Comparison of ENCODE assay signal across 8 cellular contexts in genomic region chr5:141849371-141850182, GRCh38. TPM values are rescaled to one million over a fixed set of nuclear protein-coding genes. Genes with fewer than 3 reads are reported as not detected.
DNase-seq lines count a peak whose midpoint lies in the region; ATAC-seq and TF ChIP-seq lines count a peak whose summit lies in the region.

No MANE protein-coding gene starts in this region.

- 0 to 1% methylated on average over 55 to 63 of the region's 76 CpGs for WGBS in mesodermal cell (ENCODE audit: insufficient coverage in 2 of 2), 2 experiments

- H3K4me1 ChIP-seq in endocrine pancreas (ENCODE audit: control insufficient read depth, insufficient read depth, low read length) (no peaks in the 10 kb centered on the region), mesodermal cell (ENCODE audit: control insufficient read depth, insufficient read depth, low read length, poor library complexity, severe bottlenecking) (peaks cover 19% of the 10 kb centered on the region)

- DNase-seq in AML-193 (lab: John Stamatoyannopoulos, UW) (peak; percentile 65 to 66), NCI-H82 (lab: John Stamatoyannopoulos, UW) (peak; percentile 91)
- DNase-seq in activated CD8-positive, alpha-beta memory T cell treated with anti-CD3 and anti-CD28 coated beads, Interleukin-2, amount 10 ng/mL, durations not matched to agents 7 days and 5 days, result peak; percentile 84
- peak; percentile 40 for DNase-seq in stimulated activated CD8-positive, alpha-beta memory T cell treated with anti-CD3 and anti-CD28 coated beads, Interleukin-15, amount 100 ng/mL, for 24 hours (ENCODE audit: low read depth)

- CTCF ChIA-PET in activated CD8-positive, alpha-beta memory T cell treated with anti-CD3 and anti-CD28 coated beads, Interleukin-2, amount 10 ng/mL, durations not matched to agents 7 days and 5 days (lab: Charles Lee), result interaction anchor here (0.8 to 2.3 kb wide), 11 partner anchors 11 to 167 kb away, joined by 3 to 9 read pairs (median 4); partner anchors contain the start of gene PCDH1

- peaks cover 2% of the 10 kb centered on the region for H3K27me3 Mint-ChIP-seq in activated CD8-positive, alpha-beta memory T cell treated with anti-CD3 and anti-CD28 coated beads, Interleukin-2, amount 10 ng/mL, durations not matched to agents 7 days and 5 days

- peak overlapping the region; percentile 48 for H3K4me3 ChIP-seq in endocrine pancreas (ENCODE audit: control insufficient read depth, insufficient read depth, low read length)
- peak overlapping the region; percentile 57 for H3K4me3 ChIP-seq in mesodermal cell (ENCODE audit: extremely low read depth, insufficient read depth, low read length, poor library complexity, severe bottlenecking)

- H3K36me3 ChIP-seq in endocrine pancreas (ENCODE audit: control insufficient read depth, insufficient read depth, low read length) (no peaks in the 10 kb centered on the region), mesodermal cell (ENCODE audit: control insufficient read depth, insufficient read depth, low read length) (no peaks in the 10 kb centered on the region)

- no peaks in the 10 kb centered on the region for H3K27me3 ChIP-seq in endocrine pancreas (ENCODE audit: control insufficient read depth, insufficient read depth, low read length)

- peak; percentile 79 for ATAC-seq in HG03439 (IDR thresholded peaks at IDR 0.05; ENCODE audit: unreplicated experiment)
- peak; percentile 89 for ATAC-seq in activated CD8-positive, alpha-beta memory T cell treated with anti-CD3 and anti-CD28 coated beads, Interleukin-2, amount 10 ng/mL, durations not matched to agents 7 days and 5 days

- H3K36me3 Mint-ChIP-seq in activated CD8-positive, alpha-beta memory T cell treated with anti-CD3 and anti-CD28 coated beads, Interleukin-2, amount 10 ng/mL, durations not matched to agents 7 days and 5 days, result no peaks in the 10 kb centered on the region

- peak; percentile 43 for TF ChIP-seq POLR2A in GM19099 (IDR thresholded peaks at IDR 0.05; ENCODE audit: extremely low read depth, insufficient read length, low read depth)

- peak overlapping the region; percentile 90 for H3K27ac ChIP-seq in mesodermal cell (ENCODE audit: low read depth, low read length, severe bottlenecking)

- no peaks in the 10 kb centered on the region for H3K9me3 Mint-ChIP-seq in activated CD8-positive, alpha-beta memory T cell treated with anti-CD3 and anti-CD28 coated beads, Interleukin-2, amount 10 ng/mL, durations not matched to agents 7 days and 5 days (ENCODE audit: low read depth)

- H3K9me3 ChIP-seq in endocrine pancreas (ENCODE audit: control insufficient read depth, low read length) (no peaks in the 10 kb centered on the region), mesodermal cell (ENCODE audit: control insufficient read depth, low read length) (no peaks in the 10 kb centered on the region)

- peak overlapping the region; percentile 68 for H3K9ac ChIP-seq in endocrine pancreas (ENCODE audit: control insufficient read depth, insufficient read depth, low read length)

- H3K4me1 Mint-ChIP-seq in activated CD8-positive, alpha-beta memory T cell treated with anti-CD3 and anti-CD28 coated beads, Interleukin-2, amount 10 ng/mL, durations not matched to agents 7 days and 5 days, result peaks cover 14% of the 10 kb centered on the region

- H3K4me3 Mint-ChIP-seq in activated CD8-positive, alpha-beta memory T cell treated with anti-CD3 and anti-CD28 coated beads, Interleukin-2, amount 10 ng/mL, durations not matched to agents 7 days and 5 days, result peak overlapping the region; percentile 78

- peak overlapping the region; percentile 86 for H3K27ac Mint-ChIP-seq in activated CD8-positive, alpha-beta memory T cell treated with anti-CD3 and anti-CD28 coated beads, Interleukin-2, amount 10 ng/mL, durations not matched to agents 7 days and 5 days

RNA-seq across cellular contexts. Expression of gene PCDH1, which starts 28.6 kb away (rescaled TPM):
- not detected for total RNA-seq in activated CD8-positive, alpha-beta memory T cell treated with anti-CD3 and anti-CD28 coated beads, Interleukin-2, amount 10 ng/mL, durations not matched to agents 7 days and 5 days
- polyA plus RNA-seq in mesodermal cell (2013, experiment 1 of 2), result 25.9 TPM
- polyA plus RNA-seq in mesodermal cell (2013, experiment 2 of 2), result 18.5 TPM

Comparison
In these comparisons a context has a peak if more than half of its experiments do, and no peak if none do; other contexts are left out.
1. Peak in every context shown above with its lines: DNase-seq, ATAC-seq, H3K4me3 ChIP-seq and H3K27ac ChIP-seq.
2. DNase-seq: peak in every context shown above with its lines; median percentile 91 in NCI-H82; 84 in activated CD8-positive, alpha-beta memory T cell treated with anti-CD3 and anti-CD28 coated beads, Interleukin-2, amount 10 ng/mL, durations not matched to agents 7 days and 5 days; 66 in AML-193; 40 in stimulated activated CD8-positive, alpha-beta memory T cell treated with anti-CD3 and anti-CD28 coated beads, Interleukin-15, amount 100 ng/mL, for 24 hours.